7 cellular contexts compared by ENCODE assay signal in the genomic region with DNA sequence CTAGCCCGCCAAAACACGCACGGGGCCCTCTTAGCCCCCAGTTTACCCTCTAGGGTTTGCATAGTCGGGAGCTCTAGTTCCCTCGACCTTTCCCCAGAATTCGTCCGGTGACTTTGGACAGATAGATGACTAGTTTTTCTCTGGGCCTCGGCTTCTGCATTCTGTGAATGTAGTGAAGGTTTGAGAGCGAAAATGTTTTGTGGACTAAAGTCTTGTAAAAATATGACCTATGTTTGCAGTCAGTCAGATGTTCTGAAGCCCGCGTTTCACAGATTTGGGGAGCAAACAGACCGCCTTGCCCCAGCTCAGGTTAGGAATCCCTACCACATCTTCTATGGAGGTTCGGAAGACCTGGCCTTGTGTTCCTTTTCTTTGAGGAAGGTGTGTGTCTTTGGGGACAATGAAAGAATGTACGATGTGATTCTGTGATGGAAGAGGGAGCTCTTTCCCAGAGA. TPM values are rescaled to one million over a fixed set of nuclear protein-coding genes. Genes with fewer than 3 reads are reported as not detected.
DNase-seq lines count a peak whose midpoint lies in the region; ATAC-seq, FAIRE-seq and TF ChIP-seq lines count a peak whose summit lies in the region.

No MANE protein-coding gene starts in this region.

- intact Hi-C loops in HCT116 (cut with micrococcal nuclease) (loop anchor here (2.0 kb wide), 1 partner anchor 37 kb away; the partner anchor contains the start of gene NSUN4), spleen (cut with DNase I; ENCODE audit: low total_unique reads) (loop anchor here (5.0 kb wide), 2 partner anchors 38 to 57 kb away; partner anchors contain the start of genes NSUN4 and RAD54L)

- POLR2A ChIA-PET in HCT116 (lab: Charles Lee): interaction anchor here (1.6 kb wide), 1 partner anchor 30 kb away, joined by 6 read pairs; no protein-coding TSS in a partner anchor

- H3K36me3 ChIP-seq in HCT116 (ENCODE audit: control insufficient read depth in 1 of 2, insufficient read depth in 2 of 2, low read length in 2 of 2) (peaks cover 7 to 15% of the 10 kb centered on the region in 2 experiments; a peak in 2 of 4 replicates), spleen (peaks cover 0 to 18% (median 0%) of the 10 kb centered on the region in 6 donors)

- peak overlapping the region; percentile 87 for H3K4me2 ChIP-seq in HCT116 (ENCODE audit: low read length)

- H3K9ac ChIP-seq in HCT116 (ENCODE audit: low read length): peak overlapping the region; percentile 87

- no peak for TF ChIP-seq POLR2A in HCT116 (IDR thresholded peaks at IDR 0.05; ENCODE audit: borderline replicate concordance, extremely low read depth, insufficient read depth, insufficient read length)
- TF ChIP-seq POLR2A in spleen (IDR thresholded peaks at IDR 0.05): no peak

- H3K27ac ChIP-seq in HCT116 (ENCODE audit: low read depth, low read length): peak overlapping the region; percentile 94
- H3K27ac ChIP-seq in spleen: peak overlapping the region; percentile 78 to 97 (median 96)

- BruUV-seq in HCT116 (replicated peaks; lab: Mats Ljungman, UMichigan): TSS peak; percentile 84

- H3K4me3 ChIP-seq in HCT116 (replicated peaks in 1 of 2; ENCODE audit: low read depth in 1 of 2, low read length in 2 of 2) (peak overlapping the region; percentile 81 to 92), WI38 (ENCODE audit: low read depth, low read length) (peak overlapping the region; percentile 88), spleen (peak overlapping the region; percentile 48 to 89 (median 78))

- H3K9me3 ChIP-seq in HCT116 (ENCODE audit: control insufficient read depth in 1 of 2, insufficient read depth in 1 of 2, low read depth in 1 of 2, low read length in 2 of 2): no peaks in the 10 kb centered on the region
- H3K9me3 ChIP-seq in spleen: no peaks in the 10 kb centered on the region

- peaks cover 12% of the 10 kb centered on the region; the same call in 1 of the 2 replicates for H4K20me1 ChIP-seq in HCT116 (ENCODE audit: insufficient read depth)

- no peaks in the 10 kb centered on the region for H3K9me2 ChIP-seq in HCT116 (ENCODE audit: insufficient read depth)

- H2AFZ ChIP-seq in HCT116 (ENCODE audit: low read depth, low read length, poor library complexity, severe bottlenecking): no peak overlapping the region

- TF ChIP-seq RAD21 in HCT116 (IDR thresholded peaks at IDR 0.05; ENCODE audit: low read depth): no peak

- DNase-seq in HCT116 (ENCODE audit: low read depth, low spot score) (no peak), hepatic stellate cell (ENCODE audit: low spot score) (peak; percentile 25), spleen (no peak), SIG-M5 treated with dmso at 0.1 percent for 504 hours (lab: John Stamatoyannopoulos, UW; ENCODE audit: unreplicated experiment) (no peak), urothelium cell line (ENCODE audit: low spot score) (no peak), SK-N-DZ (ENCODE audit: low spot score) (no peak)

- RAD21 ChIA-PET in HCT116 (lab: Charles Lee; ENCODE audit: low non-redundant PET in 1 of 2, low total read pairs in 2 of 2, uncharacterized antibody in 2 of 2, unreplicated experiment in 2 of 2): interaction anchor here in 1 of 2 experiments (0.6 kb wide), 1 partner anchor 213 kb away, joined by 5 read pairs; no protein-coding TSS in a partner anchor

- no peak for TF ChIP-seq CTCF in HCT116 (IDR thresholded peaks at IDR 0.05 in 2 of 3, conservative IDR thresholded peaks at IDR 0.05 in 1 of 3; ENCODE audit: borderline replicate concordance in 1 of 3, insufficient read depth in 1 of 3, low read depth in 2 of 3, low read length in 2 of 3)
- TF ChIP-seq CTCF in WI38 (IDR thresholded peaks at IDR 0.05; ENCODE audit: low read depth, low read length): no peak
- no peak for TF ChIP-seq CTCF in spleen (IDR thresholded peaks at IDR 0.05 in 8 of 11, conservative IDR thresholded peaks at IDR 0.05 in 3 of 11)

- peaks cover 98% of the 10 kb centered on the region for H3K79me2 ChIP-seq in HCT116 (ENCODE audit: insufficient read depth, low read length)

- FAIRE-seq in urothelium cell line (lab: Jason Lieb, UNC): no peak

- WGBS in spleen, 5 donors: 0 to 1% (median 0%) methylated on average over 11 to 14 of the region's 14 CpGs

- ATAC-seq in HCT116: peak; percentile 21

- H3K27me3 ChIP-seq in HCT116 (ENCODE audit: insufficient read depth, low read length) (no peaks in the 10 kb centered on the region), spleen (replicated peaks in 1 of 7) (no peaks in the 10 kb centered on the region)

- H3K4me1 ChIP-seq in HCT116 (ENCODE audit: control insufficient read depth in 1 of 2, insufficient read depth in 2 of 2, low read length in 2 of 2) (peaks cover 7 to 19% of the 10 kb centered on the region in 2 experiments; a peak in 3 of 4 replicates), spleen (peaks cover 26 to 89% (median 68%) of the 10 kb centered on the region in 6 donors)

- CTCF ChIA-PET in HCT116 (lab: Charles Lee): interaction anchor here (1.6 kb wide), 1 partner anchor 44 kb away, joined by 7 read pairs; no protein-coding TSS in a partner anchor

TF ChIP-seq in HCT116, 20 proteins besides CTCF, POLR2A, EP300 and RAD21:
- TF ChIP-seq SRF (IDR thresholded peaks at IDR 0.05; ENCODE audit: low read depth) (no peak), REST (IDR thresholded peaks at IDR 0.05; ENCODE audit: low read depth) (no peak), SP1 (IDR thresholded peaks at IDR 0.05; ENCODE audit: low read depth) (no peak), EZH2 (IDR thresholded peaks at IDR 0.05) (no peak), ELF1 (IDR thresholded peaks at IDR 0.05; ENCODE audit: borderline replicate concordance, low read depth) (no peak), FOSL1 (IDR thresholded peaks at IDR 0.05; ENCODE audit: low read depth) (no peak)
- TF ChIP-seq, protein P1, sequence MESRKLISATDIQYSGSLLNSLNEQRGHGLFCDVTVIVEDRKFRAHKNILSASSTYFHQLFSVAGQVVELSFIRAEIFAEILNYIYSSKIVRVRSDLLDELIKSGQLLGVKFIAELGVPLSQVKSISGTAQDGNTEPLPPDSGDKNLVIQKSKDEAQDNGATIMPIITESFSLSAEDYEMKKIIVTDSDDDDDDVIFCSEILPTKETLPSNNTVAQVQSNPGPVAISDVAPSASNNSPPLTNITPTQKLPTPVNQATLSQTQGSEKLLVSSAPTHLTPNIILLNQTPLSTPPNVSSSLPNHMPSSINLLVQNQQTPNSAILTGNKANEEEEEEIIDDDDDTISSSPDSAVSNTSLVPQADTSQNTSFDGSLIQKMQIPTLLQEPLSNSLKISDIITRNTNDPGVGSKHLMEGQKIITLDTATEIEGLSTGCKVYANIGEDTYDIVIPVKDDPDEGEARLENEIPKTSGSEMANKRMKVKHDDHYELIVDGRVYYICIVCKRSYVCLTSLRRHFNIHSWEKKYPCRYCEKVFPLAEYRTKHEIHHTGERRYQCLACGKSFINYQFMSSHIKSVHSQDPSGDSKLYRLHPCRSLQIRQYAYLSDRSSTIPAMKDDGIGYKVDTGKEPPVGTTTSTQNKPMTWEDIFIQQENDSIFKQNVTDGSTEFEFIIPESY (IDR thresholded peaks at IDR 0.05; ENCODE audit: extremely low read depth, insufficient replicate concordance, low read length): no peak
TF ChIP-seq in HCT116: peak in this region for 0.

RNA-seq across cellular contexts. Expression of gene UQCRH, which starts 0.4 kb away (rescaled TPM):
- total RNA-seq in HCT116 (2021; ENCODE audit: unreplicated experiment) (514 TPM), spleen (100 to 1,000 TPM; 106 to 386 (median 149) TPM)
- polyA plus RNA-seq in HCT116 (2012): 566 and 607 TPM in 2 replicates
- 100 to 1,000 TPM; 421 to 545 (median 474) TPM for polyA plus RNA-seq in spleen
- 1,331 and 1,347 TPM in 2 replicates for polyA plus RNA-seq in SK-N-DZ (2014; cell fraction: cytosol; rRNA removed)
- polyA plus RNA-seq in SK-N-DZ (2014; cell fraction: nucleus; rRNA removed): 785 and 960 TPM in 2 replicates

RNA-seq across cellular contexts. Expression of gene LRRC41, which starts 0.5 kb away (rescaled TPM):
- total RNA-seq in HCT116 (2021; ENCODE audit: unreplicated experiment) (38.1 TPM), spleen (10 to 100 TPM; 38.2 to 57.2 (median 47.6) TPM)
- polyA plus RNA-seq in HCT116 (2012): 30.8 and 32.6 TPM in 2 replicates
- polyA plus RNA-seq in spleen: 10 to 100 TPM; 13.3 to 24.3 (median 16.5) TPM
- polyA plus RNA-seq in SK-N-DZ (2014; cell fraction: cytosol; rRNA removed): 50.4 and 50.8 TPM in 2 replicates
- 45.8 and 51.8 TPM in 2 replicates for polyA plus RNA-seq in SK-N-DZ (2014; cell fraction: nucleus; rRNA removed)

RNA-seq across cellular contexts. Expression of gene NSUN4, which starts 36.7 kb away (rescaled TPM):
- total RNA-seq in HCT116 (2021; ENCODE audit: unreplicated experiment) (27.8 TPM), spleen (10 to 100 TPM; 24.8 to 35.2 (median 28.0) TPM)
- polyA plus RNA-seq in HCT116 (2012): 25.0 and 27.7 TPM in 2 replicates
- polyA plus RNA-seq in spleen: 10 to 100 TPM in 1 of 3 donors, 1 to 10 TPM in 2; 7.2 to 14.6 (median 7.6) TPM
- polyA plus RNA-seq in SK-N-DZ (2014; cell fraction: cytosol; rRNA removed): 17.5 and 22.9 TPM in 2 replicates
- 10.4 and 14.8 TPM in 2 replicates for polyA plus RNA-seq in SK-N-DZ (2014; cell fraction: nucleus; rRNA removed)

RNA-seq across cellular contexts. Expression of gene RAD54L, which starts 56.3 kb away (rescaled TPM):
- total RNA-seq in HCT116 (2021; ENCODE audit: unreplicated experiment): 28.9 TPM
- 26.6 and 28.6 TPM in 2 replicates for polyA plus RNA-seq in HCT116 (2012)
- 1 to 10 TPM; 2.4 to 9.2 (median 2.9) TPM for total RNA-seq in spleen
- 1 to 10 TPM; 2.9 to 4.1 (median 2.9) TPM for polyA plus RNA-seq in spleen
- polyA plus RNA-seq in SK-N-DZ (2014; cell fraction: cytosol; rRNA removed): 22.9 and 24.0 TPM in 2 replicates
- 57.9 and 93.4 TPM in 2 replicates for polyA plus RNA-seq in SK-N-DZ (2014; cell fraction: nucleus; rRNA removed)
